Comparison of ENCODE assay signal across 30 cellular contexts in the genomic region with DNA sequence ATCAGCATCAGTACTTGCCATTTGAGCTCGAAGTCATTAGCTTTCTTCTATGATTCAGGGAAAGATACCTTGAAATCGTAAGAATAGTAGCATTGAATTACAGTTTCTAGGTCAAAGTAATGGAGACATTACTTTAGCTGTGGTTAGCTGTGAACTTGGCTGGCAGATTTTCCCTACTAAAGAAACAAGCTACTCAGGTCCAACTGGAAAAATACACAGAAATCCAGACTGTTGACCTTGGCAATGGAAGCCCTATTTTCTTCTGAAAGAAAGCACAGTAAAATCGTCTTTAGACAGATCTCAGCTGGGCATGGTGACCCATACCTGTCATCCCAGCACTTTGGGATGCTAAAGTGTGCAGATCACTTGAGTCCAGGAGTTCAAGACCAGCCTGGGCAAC.
"Had no signal": no experiment of that assay in that cellular context is flagged by ENCODE, and none has a peak within 500 bp of the region (broad histone marks: within the 10 kb centered on the region; RNA-seq: fewer than 3 reads in every experiment).

No MANE protein-coding gene starts in this region.

- H3K4me3 ChIP-seq: ascending aorta, Peyer's patch, SJCRH30 had no signal

- H3K27me3 Mint-ChIP-seq: activated CD4-positive, alpha-beta memory T cell treated with anti-CD3 and anti-CD28 coated beads for 36 hours; activated CD4-positive, alpha-beta T cell treated with anti-CD3 and anti-CD28 coated beads, Interleukin-2, amount 10 ng/mL, durations not matched to agents 7 days and 5 days; activated naive CD8-positive, alpha-beta T cell treated with anti-CD3 and anti-CD28 coated beads, Interleukin-2, amount 50 U/mL, for 24 hours had no signal

- H3K4me1 Mint-ChIP-seq: activated CD4-positive, alpha-beta T cell treated with anti-CD3 and anti-CD28 coated beads, Interleukin-2, amount 10 ng/mL, durations not matched to agents 7 days and 5 days; activated naive CD8-positive, alpha-beta T cell treated with anti-CD3 and anti-CD28 coated beads, Interleukin-2, amount 50 U/mL, for 24 hours had no signal

- DNase-seq: activated CD4-positive, alpha-beta memory T cell treated with anti-CD3 and anti-CD28 coated beads for 36 hours; activated CD4-positive, alpha-beta T cell treated with anti-CD3 and anti-CD28 coated beads, Interleukin-2, amount 10 ng/mL, durations not matched to agents 7 days and 5 days; activated CD4-positive, CD25-positive, alpha-beta regulatory T cell; activated CD8-positive, alpha-beta memory T cell treated with anti-CD3 and anti-CD28 coated beads for 24 hours; activated effector memory CD4-positive, alpha-beta T cell treated with anti-CD3 and anti-CD28 coated beads, Interleukin-2, amount 50 U/mL, for 16 hours; activated naive CD4-positive, alpha-beta T cell treated with Interleukin-2 at 50 U/mL for 16 hours; activated naive CD8-positive, alpha-beta T cell treated with anti-CD3 and anti-CD28 coated beads, Interleukin-2, amount 50 U/mL, for 24 hours; activated T-cell treated with anti-CD3 and anti-CD28 coated beads, Interleukin-2, amount 50 U/mL, for 4 hours; amniotic stem cell; cerebellar nuclear complex; KG1; MV-4-11; NCI-H1092 treated with DMSO at 0.1 percent for 48 hours; NCI-H1417 treated with DMSO at 0.1 percent for 48 hours; NCI-H1694; NCI-H2029; NCI-H2107; NCI-H2171 treated with DMSO at 0.1 percent for 48 hours; NCI-H226; NCI-H510A; NCI-H526 treated with DMSO at 0.1 percent for 48 hours; NCI-H82; Peyer's patch; Right ventricle myocardium superior; SJCRH30; T-helper 17 cell; T-helper 9 cell had no signal

- H3K36me3 ChIP-seq: ascending aorta, Peyer's patch, SJCRH30 had no signal

- H3K4me3 Mint-ChIP-seq: activated CD4-positive, alpha-beta memory T cell treated with anti-CD3 and anti-CD28 coated beads for 36 hours; activated CD4-positive, alpha-beta T cell treated with anti-CD3 and anti-CD28 coated beads, Interleukin-2, amount 10 ng/mL, durations not matched to agents 7 days and 5 days; activated naive CD8-positive, alpha-beta T cell treated with anti-CD3 and anti-CD28 coated beads, Interleukin-2, amount 50 U/mL, for 24 hours; activated T-cell treated with anti-CD3 and anti-CD28 coated beads, Interleukin-2, amount 50 U/mL, for 4 hours; T-helper 17 cell had no signal

- ATAC-seq: activated naive CD4-positive, alpha-beta T cell treated with anti-CD3 and anti-CD28 coated beads, Interleukin-2, amount 50 U/mL, for 72 hours; activated naive CD8-positive, alpha-beta T cell treated with anti-CD3 and anti-CD28 coated beads, Interleukin-2, amount 50 U/mL, for 24 hours; activated T-cell treated with anti-CD3 and anti-CD28 coated beads, Interleukin-2, amount 50 U/mL, for 4 hours; T-helper 17 cell had no signal

- H3K9me3 ChIP-seq: ascending aorta, Peyer's patch, SJCRH30 had no signal

- H3K4me1 ChIP-seq: ascending aorta, Peyer's patch, SJCRH30 had no signal

- H3K36me3 Mint-ChIP-seq: activated CD4-positive, alpha-beta memory T cell treated with anti-CD3 and anti-CD28 coated beads for 36 hours; activated naive CD4-positive, alpha-beta T cell treated with anti-CD3 and anti-CD28 coated beads, Interleukin-2, amount 50 U/mL, for 72 hours had no signal

- H3K27ac ChIP-seq: ascending aorta, Peyer's patch, RWPE1, SJCRH30 had no signal

- H3K9me3 Mint-ChIP-seq: activated CD4-positive, alpha-beta memory T cell treated with anti-CD3 and anti-CD28 coated beads for 36 hours; activated naive CD4-positive, alpha-beta T cell treated with anti-CD3 and anti-CD28 coated beads, Interleukin-2, amount 50 U/mL, for 72 hours; activated naive CD8-positive, alpha-beta T cell treated with anti-CD3 and anti-CD28 coated beads, Interleukin-2, amount 50 U/mL, for 24 hours; activated T-cell treated with anti-CD3 and anti-CD28 coated beads, Interleukin-2, amount 50 U/mL, for 4 hours had no signal

- H3K27me3 ChIP-seq: ascending aorta, Peyer's patch, SJCRH30 had no signal

- H3K27ac Mint-ChIP-seq: activated CD4-positive, alpha-beta memory T cell treated with anti-CD3 and anti-CD28 coated beads for 36 hours; activated CD4-positive, alpha-beta T cell treated with anti-CD3 and anti-CD28 coated beads, Interleukin-2, amount 10 ng/mL, durations not matched to agents 7 days and 5 days; activated naive CD4-positive, alpha-beta T cell treated with anti-CD3 and anti-CD28 coated beads, Interleukin-2, amount 50 U/mL, for 72 hours; activated naive CD8-positive, alpha-beta T cell treated with anti-CD3 and anti-CD28 coated beads, Interleukin-2, amount 50 U/mL, for 24 hours; T-helper 17 cell had no signal
